Comparison of ENCODE assay signal across 8 cellular contexts in genomic region chr18:3447035-3447894, GRCh38. TPM values are rescaled to one million over a fixed set of nuclear protein-coding genes. Genes with fewer than 3 reads are reported as not detected.
A peak's percentile ranks its signal among the peaks of the same experiment; 100 is the strongest.
DNase-seq lines count a peak whose midpoint lies in the region; ATAC-seq and TF ChIP-seq lines count a peak whose summit lies in the region.

No MANE protein-coding gene starts in this region.

- no peaks in the 10 kb centered on the region for H3K9me3 ChIP-seq in MM.1S (replicated peaks; ENCODE audit: insufficient read depth, low read length)
- no peaks in the 10 kb centered on the region for H3K9me3 ChIP-seq in iPS-20b (ENCODE audit: insufficient read depth, low read depth, low read length)

- H3K4me2 ChIP-seq in MM.1S (ENCODE audit: low read depth, low read length): peak overlapping the region; percentile 96

- no peak for TF ChIP-seq CTCF in MM.1S (IDR thresholded peaks at IDR 0.05; ENCODE audit: low read length)

- H3K27me3 ChIP-seq in MM.1S (replicated peaks; ENCODE audit: insufficient read depth, low read length): peaks cover 29% of the 10 kb centered on the region
- H3K27me3 ChIP-seq in iPS-20b (ENCODE audit: insufficient read depth, low read length): no peaks in the 10 kb centered on the region

- no peaks in the 10 kb centered on the region for H3K9me2 ChIP-seq in MM.1S (replicated peaks; ENCODE audit: insufficient read depth, low read length)

- peak overlapping the region; percentile 93 for H3K27ac ChIP-seq in MM.1S (ENCODE audit: low read length)
- H3K27ac ChIP-seq in angular gyrus (ENCODE audit: low read depth, low read length): peak overlapping the region; percentile 81
- H3K27ac ChIP-seq in iPS-20b (ENCODE audit: low read length): peak overlapping the region; percentile 92

- no peak for ATAC-seq in GM19035 (IDR thresholded peaks at IDR 0.05; ENCODE audit: unreplicated experiment)

- H3K79me2 ChIP-seq in MM.1S (ENCODE audit: low read length): no peaks in the 10 kb centered on the region

- DNase-seq in DMS53 (lab: John Stamatoyannopoulos, UW) (peak; percentile 94), MM.1S (no peak), HuH-7.5 (ENCODE audit: low spot score) (no peak), cerebellum (ENCODE audit: low spot score) (no peak)
- peak; percentile 38 to 39 for DNase-seq in stimulated activated CD4-positive, alpha-beta T cell treated with anti-CD3 and anti-CD28 coated beads, Interleukin-2, amount 100 ng/mL, for 48 hours

- H3K4me1 ChIP-seq in MM.1S (ENCODE audit: low read length) (peaks cover 4% of the 10 kb centered on the region), iPS-20b (ENCODE audit: insufficient read depth, low read length) (peaks cover 26% of the 10 kb centered on the region; the same call in 1 of the 2 replicates)

- H4K20me1 ChIP-seq in MM.1S (ENCODE audit: insufficient read depth, low read length): no peaks in the 10 kb centered on the region

- no peaks in the 10 kb centered on the region for H3K36me3 ChIP-seq in MM.1S (replicated peaks; ENCODE audit: insufficient read depth, low read length)
- peaks cover 7% of the 10 kb centered on the region; the same call in 1 of the 2 replicates for H3K36me3 ChIP-seq in iPS-20b (ENCODE audit: insufficient read depth, low read depth, low read length)

- H3K9ac ChIP-seq in MM.1S (ENCODE audit: low read length) (peak overlapping the region; percentile 91), iPS-20b (ENCODE audit: low read depth, low read length) (peak overlapping the region; percentile 92)

- H3K4me3 ChIP-seq in MM.1S (ENCODE audit: low read length) (peak overlapping the region; percentile 75), iPS-20b (ENCODE audit: low read length) (peak overlapping the region; percentile 75)

- H3F3A ChIP-seq in MM.1S (ENCODE audit: insufficient read depth, low read length): peaks cover 22% of the 10 kb centered on the region

- peak overlapping the region; percentile 68 for H2AFZ ChIP-seq in MM.1S (ENCODE audit: low read length)

RNA-seq across cellular contexts. Expression of gene TGIF1, which starts 2.7 kb away (rescaled TPM):
- total RNA-seq in cerebellum: 30.3 TPM

Comparison
In these comparisons a context has a peak if more than half of its experiments do, and no peak if none do; other contexts are left out.
1. DNase-seq: peak in DMS53 (single experiment) and stimulated activated CD4-positive, alpha-beta T cell treated with anti-CD3 and anti-CD28 coated beads, Interleukin-2, amount 100 ng/mL, for 48 hours (2 of 2); none in MM.1S (single experiment), HuH-7.5 (single experiment) and cerebellum (single experiment).
2. Peak in every context shown above with its lines, with median percentiles within 50 percentile points of each other: H3K27ac ChIP-seq.